In the genomic region with DNA sequence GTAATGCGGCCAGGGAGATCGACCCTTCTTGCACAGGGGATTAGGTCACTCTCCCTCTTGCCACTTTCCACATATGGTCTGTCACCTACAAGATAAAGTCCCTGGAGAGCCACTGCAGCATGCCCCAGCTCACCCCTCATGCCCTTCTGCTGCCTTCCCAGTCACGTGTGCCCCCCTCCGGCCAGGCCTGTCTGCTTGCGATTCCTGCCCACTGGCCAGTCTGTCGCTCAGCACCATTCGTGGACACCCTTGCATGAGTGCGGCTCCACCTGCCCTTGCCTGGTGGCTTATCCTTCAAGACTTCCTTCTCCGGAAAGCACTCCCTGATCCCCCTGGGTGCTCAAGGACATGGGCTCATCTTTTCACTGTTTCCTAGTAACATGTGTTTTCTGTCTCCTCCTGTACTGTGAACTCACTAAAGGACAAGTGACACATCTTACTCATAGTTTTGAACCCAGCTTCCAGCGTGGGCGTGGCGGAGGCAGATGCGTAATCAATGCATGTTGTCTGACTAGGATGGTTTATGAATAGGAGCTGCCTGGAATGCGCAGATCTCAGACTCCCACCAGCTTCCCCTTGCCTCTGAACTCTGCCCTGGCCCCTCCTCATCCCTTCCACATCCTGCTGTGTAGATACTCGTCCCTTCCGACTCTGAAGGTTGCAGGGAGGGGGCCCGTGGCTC, we compare ENCODE assay signal across 11 cellular contexts. TPM values are rescaled to one million over a fixed set of nuclear protein-coding genes. Genes with fewer than 3 reads are reported as not detected.
DNase-seq lines count a peak whose midpoint lies in the region; ATAC-seq, FAIRE-seq and TF ChIP-seq lines count a peak whose summit lies in the region.
"Had no signal": no experiment of that assay in that cellular context is flagged by ENCODE, and none has a peak within 500 bp of the region (broad histone marks: within the 10 kb centered on the region; RNA-seq: fewer than 3 reads in every experiment).

No MANE protein-coding gene starts in this region.

- H3K4me1 ChIP-seq in A549 (peaks cover 17% of the 10 kb centered on the region), HEK293 (ENCODE audit: control insufficient read depth, insufficient read depth, low read length) (no peaks in the 10 kb centered on the region), sigmoid colon (no peaks in the 10 kb centered on the region)

- H3K4me1 Mint-ChIP-seq in activated T-helper 2 cell treated with anti-CD3 and anti-CD28 coated beads, Interferon-gamma antibody, Interleukin-2, Interleukin-4, amounts not matched to agents 10 μg/mL and 5 μg/mL and 100 μg/mL, durations not matched to agents 14 hours and 24 hours and 36 hours (ENCODE audit: low read depth) = peaks cover 42% of the 10 kb centered on the region

- CTCF ChIA-PET in A549 (lab: Yijun Ruan, JAX) (interaction anchor here (0.6 to 2.9 kb wide), 5 partner anchors 14 to 146 kb away, joined by 3 to 31 read pairs (median 6); no protein-coding TSS in a partner anchor), HEK293 (lab: Yijun Ruan, JAX) (interaction anchor here (1.1 to 3.1 kb wide), 4 partner anchors 13 to 228 kb away, joined by 3 to 18 read pairs (median 6); no protein-coding TSS in a partner anchor)

- TF ChIP-seq EP300 in A549 (IDR thresholded peaks at IDR 0.05) (no peak), sigmoid colon (IDR thresholded peaks at IDR 0.05) (no peak)

- peaks cover 0 to 5% (median 0%) of the 10 kb centered on the region in 3 donors for H3K27me3 ChIP-seq in sigmoid colon

- peaks cover 1% of the 10 kb centered on the region for H3K27me3 Mint-ChIP-seq in activated T-helper 2 cell treated with anti-CD3 and anti-CD28 coated beads, Interferon-gamma antibody, Interleukin-2, Interleukin-4, amounts not matched to agents 10 μg/mL and 5 μg/mL and 100 μg/mL, durations not matched to agents 14 hours and 24 hours and 36 hours (ENCODE audit: low read depth)

- H3K27ac Mint-ChIP-seq in activated T-helper 2 cell treated with anti-CD3 and anti-CD28 coated beads, Interferon-gamma antibody, Interleukin-2, Interleukin-4, amounts not matched to agents 10 μg/mL and 5 μg/mL and 100 μg/mL, durations not matched to agents 14 hours and 24 hours and 36 hours = peak overlapping the region; percentile 61
- H3K27ac Mint-ChIP-seq: CD4-positive, alpha-beta T cell had no signal

- H3K36me3 ChIP-seq in HEK293 (ENCODE audit: control insufficient read depth in 2 of 2, insufficient read depth in 1 of 2, low read length in 2 of 2) (no peaks in the 10 kb centered on the region), sigmoid colon (no peaks in the 10 kb centered on the region)

- peaks cover 3% of the 10 kb centered on the region for H3K9me3 Mint-ChIP-seq in activated T-helper 2 cell treated with anti-CD3 and anti-CD28 coated beads, Interferon-gamma antibody, Interleukin-2, Interleukin-4, amounts not matched to agents 10 μg/mL and 5 μg/mL and 100 μg/mL, durations not matched to agents 14 hours and 24 hours and 36 hours
- H3K9me3 Mint-ChIP-seq: CD4-positive, alpha-beta T cell had no signal

- ATAC-seq in A549 (peak; percentile 6 to 28; a peak in 4 of 6 replicates), HG03175 (IDR thresholded peaks at IDR 0.05; ENCODE audit: unreplicated experiment) (no peak)

- no peaks in the 10 kb centered on the region for H3K9me3 ChIP-seq in A549
- H3K9me3 ChIP-seq in HEK293 (ENCODE audit: control insufficient read depth, insufficient read depth, low read depth, low read length) = no peaks in the 10 kb centered on the region
- H3K9me3 ChIP-seq in sigmoid colon = no peaks in the 10 kb centered on the region

- H3K4me2 ChIP-seq in A549 = no peak overlapping the region

- no peak overlapping the region for H3K4me3 Mint-ChIP-seq in activated T-helper 2 cell treated with anti-CD3 and anti-CD28 coated beads, Interferon-gamma antibody, Interleukin-2, Interleukin-4, amounts not matched to agents 10 μg/mL and 5 μg/mL and 100 μg/mL, durations not matched to agents 14 hours and 24 hours and 36 hours (ENCODE audit: low read depth)
- H3K4me3 Mint-ChIP-seq: CD4-positive, alpha-beta T cell had no signal

- DNase-seq in A549 (ENCODE audit: low read depth in 1 of 2, low spot score in 1 of 2) (peak in 1 of 2 experiments; percentile 45), mesenteric fat pad (ENCODE audit: low spot score) (peak; percentile 77), sigmoid colon (no peak), D721Med (ENCODE audit: insufficient read length, low spot score) (no peak), ureter (ENCODE audit: low spot score) (no peak)
- no peak for DNase-seq in activated T-helper 2 cell treated with anti-CD3 and anti-CD28 coated beads, Interferon-gamma antibody, Interleukin-2, Interleukin-4, amounts not matched to agents 10 μg/mL and 5 μg/mL and 100 μg/mL, durations not matched to agents 14 hours and 24 hours and 36 hours (ENCODE audit: low spot score)
- DNase-seq: CD4-positive, alpha-beta T cell; NCI-H1694; RPMI8226 had no signal

- TF ChIP-seq POLR2A in A549 (IDR thresholded peaks at IDR 0.05; ENCODE audit: low read length) (no peak), sigmoid colon (IDR thresholded peaks at IDR 0.05) (no peak)

- H3K27ac ChIP-seq in A549 = 0 out of 6 replicates have a peak overlapping the region, but pooled peaks of 1 of the 2 experiments have one; percentile 47
- no peak overlapping the region for H3K27ac ChIP-seq in HEK293 (ENCODE audit: extremely low read depth, low read depth, low read length)
- H3K27ac ChIP-seq in sigmoid colon = no peak overlapping the region

- WGBS in A549 (ENCODE audit: missing lambda C conversion rate) = 75% methylated on average over 17 of the region's 17 CpGs
- WGBS in sigmoid colon, 2 donors = 67 to 73% methylated on average over 17 of the region's 17 CpGs

- TF ChIP-seq RAD21 in A549 (conservative IDR thresholded peaks at IDR 0.05 in 1 of 2, IDR thresholded peaks at IDR 0.05 in 1 of 2) = no peak

- no peak overlapping the region for H3K4me3 ChIP-seq in A549
- no peak overlapping the region for H3K4me3 ChIP-seq in HEK293 (ENCODE audit: low read depth, low read length)
- H3K4me3 ChIP-seq in sigmoid colon = no peak overlapping the region

- H3K36me3 Mint-ChIP-seq in activated T-helper 2 cell treated with anti-CD3 and anti-CD28 coated beads, Interferon-gamma antibody, Interleukin-2, Interleukin-4, amounts not matched to agents 10 μg/mL and 5 μg/mL and 100 μg/mL, durations not matched to agents 14 hours and 24 hours and 36 hours (ENCODE audit: low read depth) = peaks cover 3% of the 10 kb centered on the region

- intact Hi-C loops in activated T-helper 2 cell treated with anti-CD3 and anti-CD28 coated beads, Interferon-gamma antibody, Interleukin-2, Interleukin-4, amounts not matched to agents 10 μg/mL and 5 μg/mL and 100 μg/mL, durations not matched to agents 14 hours and 24 hours and 36 hours (cut with micrococcal nuclease) = loop anchor here (1.0 kb wide), 2 partner anchors 21 to 82 kb away; no protein-coding TSS in a partner anchor
- intact Hi-C loops in sigmoid colon (cut with DNase I) = no loop called here

- TF ChIP-seq CTCF in A549 (IDR thresholded peaks at IDR 0.05) (no peak), HEK293 (tag by site-specific recombination; IDR thresholded peaks at IDR 0.05) (no peak), sigmoid colon (IDR thresholded peaks at IDR 0.05) (no peak), D721Med (IDR thresholded peaks at IDR 0.05; ENCODE audit: insufficient read depth, missing control alignments) (no peak)

- FAIRE-seq in A549 (lab: Jason Lieb, UNC) = no peak
- no peak for FAIRE-seq in D721Med (lab: Jason Lieb, UNC)

- POLR2A ChIA-PET in A549 (lab: Yijun Ruan, JAX) (no interaction called here), HEK293 (lab: Yijun Ruan, JAX) (interaction anchor here (0.6 to 1.0 kb wide), 3 partner anchors 12 to 52 kb away, joined by 3 to 4 read pairs (median 3); no protein-coding TSS in a partner anchor)

TF ChIP-seq in A549, 52 proteins besides CTCF, POLR2A, EP300 and RAD21:
- no peak for TF ChIP-seq KDM1A (IDR thresholded peaks at IDR 0.05; ENCODE audit: low read depth)

TF ChIP-seq in HEK293, 187 proteins besides CTCF, POLR2A, EP300 and RAD21 (continues in another document):
- TF ChIP-seq EGR2 (tag by site-specific recombination; IDR thresholded peaks at IDR 0.05; ENCODE audit: low read depth) (peak; percentile 33; the same call in 1 of the 2 replicates), ZBTB7A (tag by site-specific recombination; IDR thresholded peaks at IDR 0.05; ENCODE audit: low read depth) (no peak)

RNA-seq across cellular contexts. Expression of gene NT5DC4, which starts 7.8 kb away (rescaled TPM):
- polyA plus RNA-seq in A549 (2011; rRNA removed) (not detected in 2 replicates), A549 (2017; fragmentation: RNase III; extraction: RNeasy Plus Mini Kit Qiagen cat#74134 plus additional on column Dnase treatment) (not detected in 3 replicates), sigmoid colon (under 1 TPM in 1 of 3 donors, not detected in 2; 0.89 TPM)
- polyA plus RNA-seq in A549 (2012; cell fraction: cytosol; rRNA removed) = not detected in 2 replicates
- polyA plus RNA-seq in A549 (2012; cell fraction: nucleus; rRNA removed) = 0.01 TPM in 1 of 2 replicates, not detected in the other
- not detected in 2 replicates for polyA minus RNA-seq in A549 (2011; rRNA and poly(A)+ RNA removed)
- total RNA-seq in activated T-helper 2 cell treated with anti-CD3 and anti-CD28 coated beads, Interferon-gamma antibody, Interleukin-2, Interleukin-4, amounts not matched to agents 10 μg/mL and 5 μg/mL and 100 μg/mL, durations not matched to agents 14 hours and 24 hours and 36 hours = not detected in 2 replicates
- total RNA-seq in mesenteric fat pad (not detected), sigmoid colon (not detected), ureter (not detected)
- total RNA-seq: CD4-positive, alpha-beta T cell had no signal

RNA-seq across cellular contexts. Expression of gene CKAP2L, which starts 51.4 kb away (rescaled TPM):
- polyA plus RNA-seq in A549 (2011; rRNA removed) (11.3 and 14.0 TPM in 2 replicates), A549 (2017; fragmentation: RNase III; extraction: RNeasy Plus Mini Kit Qiagen cat#74134 plus additional on column Dnase treatment) (14.0 to 17.1 TPM (median 15.9 TPM) in 3 replicates), sigmoid colon (1 to 10 TPM in 2 of 3 donors, under 1 TPM in 1; under 0.01 to 3.0 (median 2.3) TPM)
- polyA plus RNA-seq in A549 (2012; cell fraction: cytosol; rRNA removed) = 4.3 and 4.4 TPM in 2 replicates
- polyA plus RNA-seq in A549 (2012; cell fraction: nucleus; rRNA removed) = 1.8 and 2.1 TPM in 2 replicates
- polyA minus RNA-seq in A549 (2011; rRNA and poly(A)+ RNA removed) = 3.9 and 7.9 TPM in 2 replicates
- 24.4 and 27.2 TPM in 2 replicates for total RNA-seq in activated T-helper 2 cell treated with anti-CD3 and anti-CD28 coated beads, Interferon-gamma antibody, Interleukin-2, Interleukin-4, amounts not matched to agents 10 μg/mL and 5 μg/mL and 100 μg/mL, durations not matched to agents 14 hours and 24 hours and 36 hours
- total RNA-seq in mesenteric fat pad (not detected), sigmoid colon (under 1 TPM in 2 of 4 donors, not detected in 2; 0.28 to 0.54 TPM), ureter (1.2 TPM)

Comparison
In these comparisons a context has a peak if more than half of its experiments do, and no peak if none do; other contexts are left out.
1. RNA of gene CKAP2L, which starts 51.4 kb away (total RNA-seq): 24.4 to 27.2 TPM in activated T-helper 2 cell treated with anti-CD3 and anti-CD28 coated beads, Interferon-gamma antibody, Interleukin-2, Interleukin-4, amounts not matched to agents 10 μg/mL and 5 μg/mL and 100 μg/mL, durations not matched to agents 14 hours and 24 hours and 36 hours; 1.2 TPM in ureter (single experiment), 0.28 to 0.54 TPM in sigmoid colon and not detected in mesenteric fat pad (single experiment); every median in the first group is over 10 times any median in the second.